1 cellular context compared by ENCODE assay signal in the genomic region with DNA sequence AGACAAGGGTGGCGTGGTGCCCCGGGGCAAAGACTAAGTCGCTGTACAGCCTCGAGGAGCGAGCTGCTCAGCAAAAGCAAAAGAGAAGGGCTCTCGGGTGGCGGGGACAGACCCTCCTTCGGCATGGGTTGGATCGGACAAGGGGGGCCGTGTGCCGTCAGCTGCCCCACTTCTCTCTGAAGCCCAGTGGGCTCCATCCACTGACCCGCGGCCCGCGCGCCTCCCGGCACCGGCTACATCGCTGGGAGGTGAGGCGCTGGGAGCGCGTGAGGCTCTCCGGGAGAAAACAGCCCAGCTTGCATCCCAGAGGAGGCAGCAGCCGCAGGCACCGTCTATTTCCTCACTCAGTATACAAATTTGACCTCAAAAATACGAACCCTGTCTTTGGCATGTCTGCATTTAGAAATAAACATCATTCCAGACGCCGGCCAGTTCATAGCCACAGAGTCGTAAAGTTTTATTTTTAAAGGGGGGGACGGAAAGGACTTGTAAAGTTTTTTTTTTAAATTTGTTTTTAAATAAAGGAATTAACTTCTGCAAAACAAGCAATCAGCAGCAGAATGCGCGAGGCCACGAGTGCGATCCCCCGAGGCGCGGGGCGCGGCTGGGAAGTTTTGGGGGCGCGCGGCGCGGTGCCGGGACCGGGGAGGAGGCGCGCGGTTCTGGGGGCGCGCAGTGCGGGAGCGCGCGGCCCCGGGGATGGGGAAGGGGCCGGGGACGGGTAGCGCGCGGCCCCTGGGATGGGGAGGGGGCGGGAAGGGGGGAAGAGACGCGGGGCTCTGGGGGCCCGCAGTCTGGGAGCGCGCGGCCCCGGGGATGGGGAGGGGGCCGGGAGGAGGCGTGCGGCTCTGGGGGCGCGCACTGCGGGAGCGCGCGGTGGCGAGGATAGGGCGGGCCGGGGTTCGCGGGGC.
TF ChIP-seq lines count a peak whose summit lies in the region.

No MANE protein-coding gene starts in this region.

TF ChIP-seq in HepG2, 621 proteins besides CTCF, POLR2A, EP300 and RAD21 (continued from another document):
- TF ChIP-seq, protein P1, sequence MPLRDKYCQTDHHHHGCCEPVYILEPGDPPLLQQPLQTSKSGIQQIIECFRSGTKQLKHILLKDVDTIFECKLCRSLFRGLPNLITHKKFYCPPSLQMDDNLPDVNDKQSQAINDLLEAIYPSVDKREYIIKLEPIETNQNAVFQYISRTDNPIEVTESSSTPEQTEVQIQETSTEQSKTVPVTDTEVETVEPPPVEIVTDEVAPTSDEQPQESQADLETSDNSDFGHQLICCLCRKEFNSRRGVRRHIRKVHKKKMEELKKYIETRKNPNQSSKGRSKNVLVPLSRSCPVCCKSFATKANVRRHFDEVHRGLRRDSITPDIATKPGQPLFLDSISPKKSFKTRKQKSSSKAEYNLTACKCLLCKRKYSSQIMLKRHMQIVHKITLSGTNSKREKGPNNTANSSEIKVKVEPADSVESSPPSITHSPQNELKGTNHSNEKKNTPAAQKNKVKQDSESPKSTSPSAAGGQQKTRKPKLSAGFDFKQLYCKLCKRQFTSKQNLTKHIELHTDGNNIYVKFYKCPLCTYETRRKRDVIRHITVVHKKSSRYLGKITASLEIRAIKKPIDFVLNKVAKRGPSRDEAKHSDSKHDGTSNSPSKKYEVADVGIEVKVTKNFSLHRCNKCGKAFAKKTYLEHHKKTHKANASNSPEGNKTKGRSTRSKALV (CRISPR knock-in tag; IDR thresholded peaks at IDR 0.05) = peak; percentile 84
- TF ChIP-seq ZNF562 (CRISPR knock-in tag; IDR thresholded peaks at IDR 0.05; ENCODE audit: borderline replicate concordance) (no peak), KLF11 (CRISPR knock-in tag; IDR thresholded peaks at IDR 0.05) (no peak)
- TF ChIP-seq, protein P2, sequence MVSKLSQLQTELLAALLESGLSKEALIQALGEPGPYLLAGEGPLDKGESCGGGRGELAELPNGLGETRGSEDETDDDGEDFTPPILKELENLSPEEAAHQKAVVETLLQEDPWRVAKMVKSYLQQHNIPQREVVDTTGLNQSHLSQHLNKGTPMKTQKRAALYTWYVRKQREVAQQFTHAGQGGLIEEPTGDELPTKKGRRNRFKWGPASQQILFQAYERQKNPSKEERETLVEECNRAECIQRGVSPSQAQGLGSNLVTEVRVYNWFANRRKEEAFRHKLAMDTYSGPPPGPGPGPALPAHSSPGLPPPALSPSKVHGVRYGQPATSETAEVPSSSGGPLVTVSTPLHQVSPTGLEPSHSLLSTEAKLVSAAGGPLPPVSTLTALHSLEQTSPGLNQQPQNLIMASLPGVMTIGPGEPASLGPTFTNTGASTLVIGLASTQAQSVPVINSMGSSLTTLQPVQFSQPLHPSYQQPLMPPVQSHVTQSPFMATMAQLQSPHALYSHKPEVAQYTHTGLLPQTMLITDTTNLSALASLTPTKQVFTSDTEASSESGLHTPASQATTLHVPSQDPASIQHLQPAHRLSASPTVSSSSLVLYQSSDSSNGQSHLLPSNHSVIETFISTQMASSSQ (IDR thresholded peaks at IDR 0.05; ENCODE audit: low read depth) = no peak
- TF ChIP-seq, protein P2 (CRISPR knock-in tag; IDR thresholded peaks at IDR 0.05; ENCODE audit: borderline replicate concordance) = no peak
- TF ChIP-seq, protein P3, sequence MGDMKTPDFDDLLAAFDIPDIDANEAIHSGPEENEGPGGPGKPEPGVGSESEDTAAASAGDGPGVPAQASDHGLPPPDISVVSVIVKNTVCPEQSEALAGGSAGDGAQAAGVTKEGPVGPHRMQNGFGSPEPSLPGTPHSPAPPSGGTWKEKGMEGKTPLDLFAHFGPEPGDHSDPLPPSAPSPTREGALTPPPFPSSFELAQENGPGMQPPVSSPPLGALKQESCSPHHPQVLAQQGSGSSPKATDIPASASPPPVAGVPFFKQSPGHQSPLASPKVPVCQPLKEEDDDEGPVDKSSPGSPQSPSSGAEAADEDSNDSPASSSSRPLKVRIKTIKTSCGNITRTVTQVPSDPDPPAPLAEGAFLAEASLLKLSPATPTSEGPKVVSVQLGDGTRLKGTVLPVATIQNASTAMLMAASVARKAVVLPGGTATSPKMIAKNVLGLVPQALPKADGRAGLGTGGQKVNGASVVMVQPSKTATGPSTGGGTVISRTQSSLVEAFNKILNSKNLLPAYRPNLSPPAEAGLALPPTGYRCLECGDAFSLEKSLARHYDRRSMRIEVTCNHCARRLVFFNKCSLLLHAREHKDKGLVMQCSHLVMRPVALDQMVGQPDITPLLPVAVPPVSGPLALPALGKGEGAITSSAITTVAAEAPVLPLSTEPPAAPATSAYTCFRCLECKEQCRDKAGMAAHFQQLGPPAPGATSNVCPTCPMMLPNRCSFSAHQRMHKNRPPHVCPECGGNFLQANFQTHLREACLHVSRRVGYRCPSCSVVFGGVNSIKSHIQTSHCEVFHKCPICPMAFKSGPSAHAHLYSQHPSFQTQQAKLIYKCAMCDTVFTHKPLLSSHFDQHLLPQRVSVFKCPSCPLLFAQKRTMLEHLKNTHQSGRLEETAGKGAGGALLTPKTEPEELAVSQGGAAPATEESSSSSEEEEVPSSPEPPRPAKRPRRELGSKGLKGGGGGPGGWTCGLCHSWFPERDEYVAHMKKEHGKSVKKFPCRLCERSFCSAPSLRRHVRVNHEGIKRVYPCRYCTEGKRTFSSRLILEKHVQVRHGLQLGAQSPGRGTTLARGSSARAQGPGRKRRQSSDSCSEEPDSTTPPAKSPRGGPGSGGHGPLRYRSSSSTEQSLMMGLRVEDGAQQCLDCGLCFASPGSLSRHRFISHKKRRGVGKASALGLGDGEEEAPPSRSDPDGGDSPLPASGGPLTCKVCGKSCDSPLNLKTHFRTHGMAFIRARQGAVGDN (CRISPR knock-in tag; IDR thresholded peaks at IDR 0.05) = peak; percentile 29; the same call in 1 of the 2 replicates
TF ChIP-seq in HepG2: peak in this region for 3.
